8 cellular contexts compared by ENCODE assay signal in the genomic region with DNA sequence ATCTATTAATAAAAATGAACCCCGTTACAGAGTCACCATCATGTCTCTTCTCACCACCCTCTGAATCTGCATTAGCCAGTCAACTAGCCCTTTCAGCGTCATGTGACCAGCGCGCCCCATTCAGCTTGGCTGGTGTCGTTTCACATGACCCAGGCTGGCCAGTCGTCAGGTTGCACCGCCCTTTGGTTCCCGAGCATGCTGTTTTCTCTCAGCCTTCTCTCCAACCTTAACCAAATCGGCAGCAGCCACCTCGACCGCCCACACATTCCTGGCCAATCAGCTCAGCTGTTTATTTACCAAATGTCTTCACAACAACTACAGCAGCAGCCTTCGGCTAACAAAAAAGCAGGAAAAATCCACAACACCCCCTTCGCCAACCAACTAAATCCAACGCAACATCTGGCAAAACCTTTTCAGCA. TPM values are rescaled to one million over a fixed set of nuclear protein-coding genes. Genes with fewer than 3 reads are reported as not detected.
A peak's percentile ranks its signal among the peaks of the same experiment; 100 is the strongest.
DNase-seq lines count a peak whose midpoint lies in the region; ATAC-seq, FAIRE-seq and TF ChIP-seq lines count a peak whose summit lies in the region.

No MANE protein-coding gene starts in this region.

- H3K14ac ChIP-seq in H1 (ENCODE audit: insufficient read length) = no peak overlapping the region

- 91% methylated on average over 14 of the region's 14 CpGs; no CpG with 5 or more reads in 1 of the 2 experiments for WGBS in H1 (ENCODE audit: extremely low coverage in 1 of 2, insufficient coverage in 1 of 2, insufficient read length in 1 of 2, insufficient replicate concordance in 2 of 2, low coverage in 1 of 2, low lambda C conversion rate in 2 of 2, missing lambda C conversion rate in 1 of 2), 2 experiments
- WGBS in transverse colon (ENCODE audit: low coverage in 1 of 2), 2 donors = 64 to 71% methylated on average over 11 to 14 of the region's 14 CpGs

- no peak for TF ChIP-seq RAD21 in H1 (IDR thresholded peaks at IDR 0.05 in 1 of 2, conservative IDR thresholded peaks at IDR 0.05 in 1 of 2; ENCODE audit: low read depth in 2 of 2, low read length in 2 of 2)

- CTCF ChIA-PET in activated CD4-positive, alpha-beta memory T cell treated with anti-CD3 and anti-CD28 coated beads, Interleukin-2, amount 10 ng/mL, durations not matched to agents 7 days and 5 days (lab: Charles Lee) = interaction anchor here (0.9 to 4.3 kb wide), 8 partner anchors 10 to 177 kb away, joined by 3 to 26 read pairs (median 4); no protein-coding TSS in a partner anchor
- CTCF ChIA-PET in H1 (lab: Charles Lee; ENCODE audit: partially characterized antibody) = interaction anchor here (0.7 to 1.4 kb wide), 2 partner anchors 15 to 21 kb away, joined by 3 to 6 read pairs; no protein-coding TSS in a partner anchor

- H3K56ac ChIP-seq in H1 (replicated peaks; ENCODE audit: insufficient read length, low read depth, low read length) = no peak overlapping the region

- H3K79me2 ChIP-seq in H1 (ENCODE audit: control insufficient read depth in 1 of 2, insufficient read depth in 2 of 2, low read length in 2 of 2) = peaks cover 64 to 100% of the 10 kb centered on the region in 2 experiments

- no peak overlapping the region for H2BK120ac ChIP-seq in H1 (replicated peaks; ENCODE audit: low read depth, low read length)

- H3K9me3 ChIP-seq in H1 (ENCODE audit: insufficient read depth in 2 of 2, low read depth in 1 of 2, low read length in 1 of 2) = no peaks in the 10 kb centered on the region
- H3K9me3 ChIP-seq in transverse colon = no peaks in the 10 kb centered on the region

- peak overlapping the region; percentile 78 for H3K27ac Mint-ChIP-seq in activated CD4-positive, alpha-beta memory T cell treated with anti-CD3 and anti-CD28 coated beads, Interleukin-2, amount 10 ng/mL, durations not matched to agents 7 days and 5 days
- H3K27ac Mint-ChIP-seq in natural killer cell = peak overlapping the region; percentile 97 to 99

- peaks cover 75% of the 10 kb centered on the region for H3K4me1 Mint-ChIP-seq in activated CD4-positive, alpha-beta memory T cell treated with anti-CD3 and anti-CD28 coated beads, Interleukin-2, amount 10 ng/mL, durations not matched to agents 7 days and 5 days
- peaks cover 71 to 79% of the 10 kb centered on the region in 2 donors for H3K4me1 Mint-ChIP-seq in natural killer cell

- intact Hi-C loops in natural killer cell (cut with micrococcal nuclease) = loop anchor here (10.0 kb wide), 1 partner anchor 575 kb away; a partner anchor contains a TSS
- intact Hi-C loops in transverse colon (cut with DNase I; ENCODE audit: low total_unique reads) = no loop called here

- H3K4me1 ChIP-seq in H1 (replicated peaks in 1 of 4; ENCODE audit: control insufficient read depth in 3 of 4, insufficient read depth in 4 of 4, low read length in 3 of 4) (peaks cover 0 to 3% (median 1%) of the 10 kb centered on the region in 4 experiments; a peak in 3 of 7 replicates), transverse colon (peaks cover 38 to 82% (median 66%) of the 10 kb centered on the region in 4 donors)

- TF ChIP-seq POLR2A in H1 (IDR thresholded peaks at IDR 0.05; ENCODE audit: control extremely low read depth in 1 of 2, low read depth in 2 of 2, low read length in 2 of 2) (peak; percentile 38 to 71; a peak in 2 of 3 replicates), transverse colon (IDR thresholded peaks at IDR 0.05) (no peak)

- no peak overlapping the region for H4K5ac ChIP-seq in H1 (ENCODE audit: insufficient read length, low read depth, low read length)

- no peak overlapping the region for H3K23ac ChIP-seq in H1 (ENCODE audit: insufficient read length)

- no peaks in the 10 kb centered on the region for H3K9me3 Mint-ChIP-seq in activated CD4-positive, alpha-beta memory T cell treated with anti-CD3 and anti-CD28 coated beads, Interleukin-2, amount 10 ng/mL, durations not matched to agents 7 days and 5 days
- no peaks in the 10 kb centered on the region for H3K9me3 Mint-ChIP-seq in natural killer cell

- peak overlapping the region; percentile 42 to 79; a peak in 3 of 4 replicates for H3K4me2 ChIP-seq in H1 (ENCODE audit: insufficient read depth in 1 of 2, low read depth in 2 of 2, low read length in 2 of 2)

- TF ChIP-seq CTCF in HFF-Myc (IDR thresholded peaks at IDR 0.05; ENCODE audit: low read depth, low read length, missing control alignments) (no peak), H1 (IDR thresholded peaks at IDR 0.05; ENCODE audit: control extremely low read depth in 1 of 3, insufficient read depth in 1 of 3, low read depth in 1 of 3, low read length in 3 of 3) (no peak), natural killer cell (IDR thresholded peaks at IDR 0.05) (no peak), transverse colon (IDR thresholded peaks at IDR 0.05) (no peak)

- no peak overlapping the region for H3K9ac ChIP-seq in H1 (replicated peaks in 1 of 4; ENCODE audit: extremely low read depth in 1 of 4, low read depth in 3 of 4, low read length in 3 of 4)

- no peaks in the 10 kb centered on the region for H3K79me1 ChIP-seq in H1 (ENCODE audit: low read depth, low read length)

- ATAC-seq in natural killer cell (peak in 2 of 3 donors; percentile 18 to 36), HG02970 (IDR thresholded peaks at IDR 0.05; ENCODE audit: low FRiP score, unreplicated experiment) (no peak)

- no peak overlapping the region for H2BK15ac ChIP-seq in H1 (ENCODE audit: low read length)

- H2AK5ac ChIP-seq in H1 (ENCODE audit: low read depth, low read length) = no peak overlapping the region

- no peak overlapping the region for H2BK12ac ChIP-seq in H1 (ENCODE audit: low read depth, low read length)

- H3K27me3 Mint-ChIP-seq in activated CD4-positive, alpha-beta memory T cell treated with anti-CD3 and anti-CD28 coated beads, Interleukin-2, amount 10 ng/mL, durations not matched to agents 7 days and 5 days = no peaks in the 10 kb centered on the region
- H3K27me3 Mint-ChIP-seq in natural killer cell (ENCODE audit: low read depth in 2 of 2) = no peaks in the 10 kb centered on the region

- H3K36me3 Mint-ChIP-seq in activated CD4-positive, alpha-beta memory T cell treated with anti-CD3 and anti-CD28 coated beads, Interleukin-2, amount 10 ng/mL, durations not matched to agents 7 days and 5 days (ENCODE audit: low read depth) = peaks cover 100% of the 10 kb centered on the region
- H3K36me3 Mint-ChIP-seq in natural killer cell = peaks cover 56% of the 10 kb centered on the region

- no peaks in the 10 kb centered on the region; the same call in none of the 2 replicates for H3K23me2 ChIP-seq in H1 (ENCODE audit: low read depth, low read length)

- POLR2A ChIA-PET in activated CD4-positive, alpha-beta memory T cell treated with anti-CD3 and anti-CD28 coated beads, Interleukin-2, amount 10 ng/mL, durations not matched to agents 7 days and 5 days (lab: Charles Lee) = interaction anchor here (1.4 to 12.9 kb wide), 8 partner anchors 9 to 176 kb away, joined by 4 to 225 read pairs (median 6); a partner anchor contains a TSS
- POLR2A ChIA-PET in H1 (lab: Charles Lee; ENCODE audit: partially characterized antibody) = interaction anchor here (0.7 to 13.4 kb wide), 13 partner anchors 9 to 226 kb away, joined by 3 to 386 read pairs (median 4); no protein-coding TSS in a partner anchor

- H3K4me3 ChIP-seq in HFF-Myc (replicated peaks; ENCODE audit: low read depth, low read length) (peak overlapping the region; percentile 75), H1 (ENCODE audit: extremely low read depth in 1 of 4, insufficient read depth in 2 of 4, low read depth in 3 of 4, low read length in 4 of 4) (peak overlapping the region in 1 of 4 experiments; percentile 98; a peak in 2 of 8 replicates), transverse colon (peak overlapping the region in 1 of 4 donors; percentile 92)

- H3K27me3 ChIP-seq in H1 (replicated peaks in 1 of 4; ENCODE audit: control insufficient read depth in 3 of 4, extremely low read depth in 1 of 4, insufficient read depth in 3 of 4, low read length in 3 of 4) (no peaks in the 10 kb centered on the region), transverse colon (no peaks in the 10 kb centered on the region)

- TF ChIP-seq EP300 in H1 (IDR thresholded peaks at IDR 0.05; ENCODE audit: borderline replicate concordance in 1 of 2, low read depth in 2 of 2, low read length in 2 of 2) (no peak), transverse colon (IDR thresholded peaks at IDR 0.05; ENCODE audit: low read depth) (no peak)

- H3K4ac ChIP-seq in H1 (replicated peaks; ENCODE audit: insufficient read length, low read depth, low read length) = no peak overlapping the region

- in situ Hi-C loops in transverse colon (cut with MboI; ENCODE audit: low pct_ligation_motif_present in 1 of 4, low pct_unique_long_range_greater_than_20kb in 1 of 4, low sequenced_read_pairs in 3 of 4) = loop anchor here in 3 of 4 donors (10.0 to 25.0 kb wide), 3 partner anchors 155 to 163 kb away; a partner anchor contains a TSS

- DNase-seq in HFF-Myc (ENCODE audit: extremely low read depth, low read depth) (no peak), H1 (ENCODE audit: low read depth in 1 of 2, low spot score in 2 of 2) (peak in 1 of 2 experiments; percentile 67), natural killer cell (no peak), transverse colon (no peak), NCI-H2196 (lab: John Stamatoyannopoulos, UW; ENCODE audit: unreplicated experiment) (no peak), DMS153 treated with DMSO at 0.1 percent for 48 hours (lab: John Stamatoyannopoulos, UW; ENCODE audit: unreplicated experiment) (no peak)
- DNase-seq in activated CD4-positive, alpha-beta memory T cell treated with anti-CD3 and anti-CD28 coated beads, Interleukin-2, amount 10 ng/mL, durations not matched to agents 7 days and 5 days = peak; percentile 83

- H3K27ac ChIP-seq in H1 (ENCODE audit: low read depth, low read length) = no peak overlapping the region
- peak overlapping the region; percentile 11 to 38 (median 16) for H3K27ac ChIP-seq in transverse colon

- no peak overlapping the region for H4K91ac ChIP-seq in H1 (replicated peaks; ENCODE audit: insufficient read length, low read length)

- no peak overlapping the region for H2AFZ ChIP-seq in H1 (ENCODE audit: low read length)

- H4K8ac ChIP-seq in H1 (ENCODE audit: extremely low read depth, insufficient read depth, low read length) = peak overlapping the region; percentile 94

- H3K36me3 ChIP-seq in H1 (ENCODE audit: control insufficient read depth in 2 of 4, insufficient read depth in 4 of 4, low read length in 3 of 4) (peaks cover 52 to 99% (median 78%) of the 10 kb centered on the region in 4 experiments), transverse colon (peaks cover 0 to 70% (median 31%) of the 10 kb centered on the region in 4 donors)

- H3K18ac ChIP-seq in H1 (ENCODE audit: extremely low read depth, low read length) = no peak overlapping the region

- H2BK5ac ChIP-seq in H1 (ENCODE audit: low read depth, low read length) = no peak overlapping the region

- FAIRE-seq in H1 (lab: Jason Lieb, UNC) = no peak

- H4K20me1 ChIP-seq in H1 (replicated peaks in 1 of 2; ENCODE audit: control insufficient read depth in 1 of 2, insufficient read depth in 2 of 2, low read length in 2 of 2) = peaks cover 50 to 76% of the 10 kb centered on the region in 2 experiments

- peak overlapping the region; percentile 91 for H3K4me3 Mint-ChIP-seq in activated CD4-positive, alpha-beta memory T cell treated with anti-CD3 and anti-CD28 coated beads, Interleukin-2, amount 10 ng/mL, durations not matched to agents 7 days and 5 days
- peak overlapping the region; percentile 72 for H3K4me3 Mint-ChIP-seq in natural killer cell

- H2BK20ac ChIP-seq in H1 (ENCODE audit: low read length) = no peak overlapping the region

RNA-seq across cellular contexts. Expression of a gene that starts 5.6 kb away (rescaled TPM):
- 100 to 1,000 TPM; 384 to 385 TPM for total RNA-seq in activated CD4-positive, alpha-beta memory T cell treated with anti-CD3 and anti-CD28 coated beads, Interleukin-2, amount 10 ng/mL, durations not matched to agents 7 days and 5 days
- total RNA-seq in H1 (2021; fragmentation: NEBNext Ultra II Directional; extraction: Animal tissue kit (Norgen Biotek cat#: 25700)) = 689 and 705 TPM in 2 replicates
- 471 and 548 TPM in 2 replicates for polyA plus RNA-seq in H1 (2011; rRNA removed)
- polyA plus RNA-seq in H1 (2011; cell fraction: cytosol; rRNA removed) = 649 TPM
- polyA plus RNA-seq in H1 (2011; cell fraction: nucleus; rRNA removed) = 159 TPM
- 696 to 1,158 TPM (median 791 TPM) in 4 replicates for polyA plus RNA-seq in H1 (2012, experiment 1 of 2)
- 40.8 TPM for polyA plus RNA-seq in H1 (2012, experiment 2 of 2)
- 293 TPM for polyA plus RNA-seq in H1 (2013, experiment 1 of 2)
- polyA plus RNA-seq in H1 (2013, experiment 2 of 2) = 286 TPM
- polyA minus RNA-seq in H1 (2011; rRNA and poly(A)+ RNA removed) = 323 and 336 TPM in 2 replicates
- polyA minus RNA-seq in H1 (2011; cell fraction: cytosol; rRNA and poly(A)+ RNA removed) = 155 TPM
- 183 TPM for polyA minus RNA-seq in H1 (2011; cell fraction: nucleus; rRNA and poly(A)+ RNA removed)
- total RNA-seq in natural killer cell = 100 to 1,000 TPM; 445 to 526 (median 447) TPM
- total RNA-seq in transverse colon = 100 to 1,000 TPM; 110 to 177 (median 144) TPM

RNA-seq across cellular contexts. Expression of a gene that starts 52.5 kb away (rescaled TPM):
- 10 to 100 TPM; 88.9 to 93.2 TPM for total RNA-seq in activated CD4-positive, alpha-beta memory T cell treated with anti-CD3 and anti-CD28 coated beads, Interleukin-2, amount 10 ng/mL, durations not matched to agents 7 days and 5 days
- total RNA-seq in H1 (2021; fragmentation: NEBNext Ultra II Directional; extraction: Animal tissue kit (Norgen Biotek cat#: 25700)) = 18.5 and 19.8 TPM in 2 replicates
- 6.2 and 8.1 TPM in 2 replicates for polyA plus RNA-seq in H1 (2011; rRNA removed)
- polyA plus RNA-seq in H1 (2011; cell fraction: cytosol; rRNA removed) = 8.5 TPM
- 10.0 TPM for polyA plus RNA-seq in H1 (2011; cell fraction: nucleus; rRNA removed)
- 10.7 to 18.7 TPM (median 14.8 TPM) in 4 replicates for polyA plus RNA-seq in H1 (2012, experiment 1 of 2)
- polyA plus RNA-seq in H1 (2012, experiment 2 of 2) = 1.9 TPM
- 11.0 TPM for polyA plus RNA-seq in H1 (2013, experiment 1 of 2)
- 11.1 TPM for polyA plus RNA-seq in H1 (2013, experiment 2 of 2)
- 7.2 and 8.1 TPM in 2 replicates for polyA minus RNA-seq in H1 (2011; rRNA and poly(A)+ RNA removed)
- 6.2 TPM for polyA minus RNA-seq in H1 (2011; cell fraction: cytosol; rRNA and poly(A)+ RNA removed)
- polyA minus RNA-seq in H1 (2011; cell fraction: nucleus; rRNA and poly(A)+ RNA removed) = 9.0 TPM
- total RNA-seq in natural killer cell = 100 to 1,000 TPM; 105 to 157 (median 126) TPM
- total RNA-seq in transverse colon = 100 to 1,000 TPM in 1 of 4 donors, 10 to 100 TPM in 3; 59.1 to 101 (median 86.4) TPM
